ENCODE assay signal across 1 cellular context in the genomic region with DNA sequence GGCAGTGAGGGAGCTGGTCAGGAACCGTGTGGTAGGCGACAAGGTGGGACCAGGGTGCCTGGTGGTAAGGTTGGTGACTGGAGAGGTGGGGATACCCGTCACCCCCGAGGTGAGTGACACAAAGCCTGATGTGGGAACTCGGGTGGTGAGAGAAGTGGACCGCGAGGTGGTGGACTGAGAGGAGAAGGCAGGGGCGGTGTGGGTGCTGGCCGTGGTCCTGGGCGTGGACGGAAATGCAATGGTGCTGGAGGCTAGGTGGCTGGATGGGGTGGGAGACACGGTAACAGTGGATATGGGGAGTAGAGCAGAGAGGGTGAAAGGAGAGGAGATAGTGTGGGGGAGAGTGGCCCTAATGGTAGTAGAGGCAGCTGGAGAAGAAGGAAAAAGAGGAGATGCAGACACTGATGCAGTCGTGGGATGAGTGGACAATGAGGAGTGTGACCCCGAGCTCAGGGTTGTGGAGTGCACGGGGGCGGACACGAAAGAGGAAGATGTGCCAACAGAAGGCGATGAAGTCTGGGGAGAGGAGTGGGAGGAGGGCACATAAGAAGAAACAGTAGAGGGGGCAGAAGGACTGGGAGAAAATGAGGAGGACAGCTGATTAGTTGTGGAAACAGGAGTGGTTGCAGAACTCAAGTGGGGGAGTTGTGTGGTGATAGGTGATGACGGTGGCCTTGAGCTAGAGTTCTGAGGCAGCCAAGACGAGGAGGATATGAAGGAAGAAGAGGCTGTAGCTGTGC.
TF ChIP-seq lines count a peak whose summit lies in the region.

No MANE protein-coding gene starts in this region.

TF ChIP-seq in K562, 482 proteins besides CTCF, POLR2A, EP300 and RAD21:
- TF ChIP-seq ILK (tag; IDR thresholded peaks at IDR 0.05; ENCODE audit: borderline replicate concordance, low read depth) (no peak), HDAC8 (tag; IDR thresholded peaks at IDR 0.05) (no peak), SIN3B (IDR thresholded peaks at IDR 0.05; ENCODE audit: low read depth) (no peak), SLC30A9 (CRISPR knock-in tag; IDR thresholded peaks at IDR 0.05) (no peak), NFE2 (IDR thresholded peaks at IDR 0.05; ENCODE audit: low read depth) (no peak), EGR1 (conservative IDR thresholded peaks at IDR 0.05) (0 out of 2 replicates have a peak, but pooled peaks have one; percentile 8)
- TF ChIP-seq, protein P1, sequence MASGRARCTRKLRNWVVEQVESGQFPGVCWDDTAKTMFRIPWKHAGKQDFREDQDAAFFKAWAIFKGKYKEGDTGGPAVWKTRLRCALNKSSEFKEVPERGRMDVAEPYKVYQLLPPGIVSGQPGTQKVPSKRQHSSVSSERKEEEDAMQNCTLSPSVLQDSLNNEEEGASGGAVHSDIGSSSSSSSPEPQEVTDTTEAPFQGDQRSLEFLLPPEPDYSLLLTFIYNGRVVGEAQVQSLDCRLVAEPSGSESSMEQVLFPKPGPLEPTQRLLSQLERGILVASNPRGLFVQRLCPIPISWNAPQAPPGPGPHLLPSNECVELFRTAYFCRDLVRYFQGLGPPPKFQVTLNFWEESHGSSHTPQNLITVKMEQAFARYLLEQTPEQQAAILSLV (tag; IDR thresholded peaks at IDR 0.05): no peak
